8 cellular contexts compared by ENCODE assay signal in genomic region chr22:37953437-37954179, GRCh38. TPM values are rescaled to one million over a fixed set of nuclear protein-coding genes. Genes with fewer than 3 reads are reported as not detected.
DNase-seq lines count a peak whose midpoint lies in the region; ATAC-seq and TF ChIP-seq lines count a peak whose summit lies in the region.

C22orf23 (minus strand) TSS chr22:37953601; CDS start chr22:37953149, 452 bp downstream.
POLR2F (plus strand) TSS chr22:37953699; CDS start chr22:37953788, 89 bp downstream.

- peak within 1 kb of the TSS; percentile 83 for H3K4me3 ChIP-seq in WERI-Rb-1 (ENCODE audit: low read depth, low read length)
- H3K4me3 ChIP-seq in mammary epithelial cell (replicated peaks in 1 of 3; ENCODE audit: insufficient read depth in 1 of 3, low read depth in 2 of 3, low read length in 3 of 3) = peak within 1 kb of the TSS; percentile 67 to 83 (median 71)
- H3K4me3 ChIP-seq in skin epidermis = peak within 1 kb of the TSS; percentile 79 to 97 (median 90)

- BruUV-seq in mammary epithelial cell (replicated peaks; lab: Mats Ljungman, UMichigan) = no TSS peak

- TF ChIP-seq CTCF in WERI-Rb-1 (IDR thresholded peaks at IDR 0.05; ENCODE audit: low read depth, low read length) (no peak), mammary epithelial cell (conservative IDR thresholded peaks at IDR 0.05 in 1 of 2, IDR thresholded peaks at IDR 0.05 in 1 of 2; ENCODE audit: extremely low read depth in 1 of 2, insufficient read depth in 1 of 2, low read depth in 1 of 2, low read length in 2 of 2) (no peak)

- peak within 1 kb of the TSS; percentile 89 for H2AFZ ChIP-seq in mammary epithelial cell (ENCODE audit: low read depth, low read length)

- CTCF ChIA-PET in mammary epithelial cell (lab: Charles Lee; ENCODE audit: low non-redundant PET) = no interaction called here

- H3K4me1 ChIP-seq in mammary epithelial cell (ENCODE audit: insufficient read depth, low read length) = peaks cover 21% of the 10 kb centered on the region

- intact Hi-C loops in mammary epithelial cell (cut with micrococcal nuclease) = loop anchor here (5.0 kb wide), 2 partner anchors 46 to 66 kb away; partner anchors contain the start of gene MICALL1

- H3K36me3 ChIP-seq in WERI-Rb-1 (peaks cover 21% of the 10 kb centered on the region), mammary epithelial cell (ENCODE audit: insufficient read depth, low read length) (peaks cover 10% of the 10 kb centered on the region)

- H3K4me2 ChIP-seq in mammary epithelial cell (ENCODE audit: insufficient read depth, low read depth, low read length) = peak within 1 kb of the TSS; percentile 83

- DNase-seq in AG08395 (ENCODE audit: low spot score) (peak; percentile 100), NCI-H2196 treated with DMSO at 0.1 percent for 48 hours (lab: John Stamatoyannopoulos, UW; ENCODE audit: unreplicated experiment) (peak; percentile 42), WERI-Rb-1 (peak; percentile 96), mammary epithelial cell (peak; percentile 89), iPS-NIHi11 (ENCODE audit: low spot score) (peak; percentile 98)

- dilution Hi-C loops in mammary epithelial cell (cut with HindIII; ENCODE audit: low sequenced_read_pairs) = no loop called here

- in situ Hi-C loops in mammary epithelial cell (cut with MboI; ENCODE audit: low sequenced_read_pairs in 2 of 2) = no loop called here

- H3K27ac ChIP-seq in WERI-Rb-1 (peak within 1 kb of the TSS; percentile 66), mammary epithelial cell (ENCODE audit: insufficient read depth, low read depth, low read length) (peak within 1 kb of the TSS; percentile 57), skin epidermis (peak within 1 kb of the TSS; percentile 61 to 92 (median 87))

- no peaks in the 10 kb centered on the region for H4K20me1 ChIP-seq in mammary epithelial cell (ENCODE audit: insufficient read depth, low read length)

- no peaks in the 10 kb centered on the region for H3K9me3 ChIP-seq in WERI-Rb-1 (ENCODE audit: severe bottlenecking)
- H3K9me3 ChIP-seq in mammary epithelial cell (replicated peaks; ENCODE audit: insufficient read depth, low read length) = no peaks in the 10 kb centered on the region

- 0% methylated on average over 25 of the region's 52 CpGs for WGBS in mammary epithelial cell (ENCODE audit: low coverage, missing lambda C conversion rate)

- peaks cover 41% of the 10 kb centered on the region for H3K79me2 ChIP-seq in mammary epithelial cell (ENCODE audit: insufficient read depth, low read length)

- peak within 1 kb of the TSS; percentile 83 for H3K9ac ChIP-seq in mammary epithelial cell (ENCODE audit: insufficient read depth, low read length)

- peak; percentile 84 for ATAC-seq in GM18873 (IDR thresholded peaks at IDR 0.05; ENCODE audit: low FRiP score, unreplicated experiment)
- peak; percentile 76 for ATAC-seq in HG03135 (IDR thresholded peaks at IDR 0.05; ENCODE audit: unreplicated experiment)

- H3K27me3 ChIP-seq in WERI-Rb-1 (ENCODE audit: insufficient read depth, low read depth, severe bottlenecking) (no peaks in the 10 kb centered on the region), mammary epithelial cell (ENCODE audit: insufficient read depth, low read length) (no peaks in the 10 kb centered on the region)

RNA-seq across cellular contexts. Expression of gene C22orf23, which starts in this region (rescaled TPM):
- total RNA-seq in mammary epithelial cell = not detected
- 0.06 TPM for polyA plus RNA-seq in mammary epithelial cell
- polyA minus RNA-seq in mammary epithelial cell = not detected

RNA-seq across cellular contexts. Expression of gene POLR2F, which starts in this region (rescaled TPM):
- total RNA-seq in mammary epithelial cell = 10 to 100 TPM; 20.7 to 89.6 TPM
- polyA plus RNA-seq in mammary epithelial cell = 142 TPM
- polyA minus RNA-seq in mammary epithelial cell = 56.6 TPM

Comparison
In these comparisons a context has a peak if more than half of its experiments do, and no peak if none do; other contexts are left out.
1. Peak in every context shown above with its lines: DNase-seq, ATAC-seq, H3K4me3 ChIP-seq and H3K27ac ChIP-seq.
2. DNase-seq: peak in every context shown above with its lines; median percentile 100 in AG08395; 98 in iPS-NIHi11; 96 in WERI-Rb-1; 89 in mammary epithelial cell; 42 in NCI-H2196 treated with DMSO at 0.1 percent for 48 hours.